9 cellular contexts compared by ENCODE assay signal in genomic region chr15:60548101-60548500, GRCh38.
DNase-seq lines count a peak whose midpoint lies in the region; ATAC-seq and TF ChIP-seq lines count a peak whose summit lies in the region.
"Had no signal": no experiment of that assay in that cellular context is flagged by ENCODE, and none has a peak within 500 bp of the region (broad histone marks: within the 10 kb centered on the region; RNA-seq: fewer than 3 reads in every experiment).

No MANE protein-coding gene starts in this region.

- no peaks in the 10 kb centered on the region for H3K9me3 ChIP-seq in psoas muscle
- H3K9me3 ChIP-seq: SJSA1 had no signal

- H3K4me3 Mint-ChIP-seq in activated CD4-positive, alpha-beta T cell treated with anti-CD3 and anti-CD28 coated beads, Interleukin-2, amount 10 ng/mL, durations not matched to agents 7 days and 5 days, result peak overlapping the region; percentile 60

- H3K27ac Mint-ChIP-seq in activated CD4-positive, alpha-beta T cell treated with anti-CD3 and anti-CD28 coated beads, Interleukin-2, amount 10 ng/mL, durations not matched to agents 7 days and 5 days, result peak overlapping the region; percentile 91

- H3K4me1 Mint-ChIP-seq in activated CD4-positive, alpha-beta T cell treated with anti-CD3 and anti-CD28 coated beads, Interleukin-2, amount 10 ng/mL, durations not matched to agents 7 days and 5 days, result peaks cover 92% of the 10 kb centered on the region

- peak overlapping the region; percentile 12 for H3K4me3 ChIP-seq in psoas muscle
- H3K4me3 ChIP-seq: SJSA1 had no signal

- peaks cover 36% of the 10 kb centered on the region for H3K36me3 Mint-ChIP-seq in activated CD4-positive, alpha-beta T cell treated with anti-CD3 and anti-CD28 coated beads, Interleukin-2, amount 10 ng/mL, durations not matched to agents 7 days and 5 days (ENCODE audit: low read depth)

- no peak for TF ChIP-seq CTCF in psoas muscle (IDR thresholded peaks at IDR 0.05)

- H3K9me3 Mint-ChIP-seq in activated CD4-positive, alpha-beta T cell treated with anti-CD3 and anti-CD28 coated beads, Interleukin-2, amount 10 ng/mL, durations not matched to agents 7 days and 5 days, result peaks cover under 1% of the 10 kb centered on the region

- no peak for TF ChIP-seq POLR2A in GM18505 (IDR thresholded peaks at IDR 0.05; ENCODE audit: borderline replicate concordance, extremely low read depth, insufficient read depth, insufficient read length)

- 35 to 69% (median 37%) methylated on average over 7 of the region's 7 CpGs for WGBS in psoas muscle, 3 donors

- H3K27me3 Mint-ChIP-seq in activated CD4-positive, alpha-beta T cell treated with anti-CD3 and anti-CD28 coated beads, Interleukin-2, amount 10 ng/mL, durations not matched to agents 7 days and 5 days, result no peaks in the 10 kb centered on the region

- H3K27ac ChIP-seq in psoas muscle, result peak overlapping the region; percentile 73
- H3K27ac ChIP-seq: SJSA1 had no signal

- H3K36me3 ChIP-seq in psoas muscle (ENCODE audit: insufficient read depth in 1 of 2, low read depth in 1 of 2), result peaks cover 0 to 5% of the 10 kb centered on the region in 2 donors
- H3K36me3 ChIP-seq: SJSA1 had no signal

- POLR2A ChIA-PET in activated CD4-positive, alpha-beta T cell treated with anti-CD3 and anti-CD28 coated beads, Interleukin-2, amount 10 ng/mL, durations not matched to agents 7 days and 5 days (lab: Charles Lee), result no interaction called here

- intact Hi-C loops in psoas muscle (cut with DNase I), result no loop called here

- CTCF ChIA-PET in activated CD4-positive, alpha-beta T cell treated with anti-CD3 and anti-CD28 coated beads, Interleukin-2, amount 10 ng/mL, durations not matched to agents 7 days and 5 days (lab: Charles Lee), result interaction anchor here (0.8 to 1.0 kb wide), 2 partner anchors 27 to 31 kb away, joined by 3 read pairs; no protein-coding TSS in a partner anchor

- peak; percentile 65 for DNase-seq in activated CD4-positive, alpha-beta T cell treated with anti-CD3 and anti-CD28 coated beads, Interleukin-2, amount 10 ng/mL, durations not matched to agents 7 days and 5 days
- no peak for DNase-seq in psoas muscle
- DNase-seq in UCSD-AML1 (lab: John Stamatoyannopoulos, UW; ENCODE audit: unreplicated experiment), result no peak
- DNase-seq in DMS153 (lab: John Stamatoyannopoulos, UW), result no peak
- no peak for DNase-seq in cerebellar cortex (ENCODE audit: low spot score)

- H3K27me3 ChIP-seq in psoas muscle (ENCODE audit: insufficient read depth in 3 of 3, low read length in 2 of 3), result no peaks in the 10 kb centered on the region
- H3K27me3 ChIP-seq: SJSA1 had no signal

- peak; percentile 58 for ATAC-seq in GM18502 (IDR thresholded peaks at IDR 0.05; ENCODE audit: poor library complexity, unreplicated experiment)
- peak; percentile 50 for ATAC-seq in HG02759 (IDR thresholded peaks at IDR 0.05; ENCODE audit: unreplicated experiment)
- ATAC-seq in psoas muscle, result peak; percentile 66 to 74 (median 69)
- ATAC-seq in GM18505 (IDR thresholded peaks at IDR 0.05; ENCODE audit: unreplicated experiment), result no peak

- H3K4me1 ChIP-seq in psoas muscle, result peaks cover 76% of the 10 kb centered on the region
- H3K4me1 ChIP-seq: SJSA1 had no signal
